Comparison of ENCODE assay signal across 10 cellular contexts in the genomic region with DNA sequence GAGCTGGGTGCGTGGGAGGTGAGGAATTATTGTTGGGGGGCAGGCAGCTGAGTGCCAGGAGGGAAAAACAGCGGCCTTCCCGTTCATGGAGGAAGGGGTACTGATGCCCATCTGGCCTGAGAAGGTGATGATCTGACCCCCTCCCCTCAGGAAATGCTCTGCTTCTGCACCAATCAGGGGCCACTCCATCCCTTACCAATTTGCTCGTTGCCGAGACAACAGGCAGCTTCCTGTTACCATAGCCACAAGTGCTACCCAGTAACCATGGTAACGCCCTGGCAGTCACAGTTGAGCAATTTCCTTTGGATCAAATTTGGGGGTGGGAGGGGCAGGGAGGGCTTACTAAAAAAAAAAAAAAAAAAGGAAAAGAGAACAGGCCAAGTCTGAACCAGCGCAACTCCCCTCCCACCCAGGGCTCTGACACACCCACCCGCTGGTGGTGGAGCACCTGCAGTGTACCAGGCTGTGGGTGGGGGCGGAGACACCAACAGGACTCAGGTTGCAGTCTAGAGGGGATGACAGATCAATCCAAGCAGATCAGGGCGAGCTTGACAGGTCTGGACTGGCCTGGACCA. TPM values are rescaled to one million over a fixed set of nuclear protein-coding genes. Genes with fewer than 3 reads are reported as not detected.
DNase-seq lines count a peak whose midpoint lies in the region; ATAC-seq and TF ChIP-seq lines count a peak whose summit lies in the region.
"Had no signal": no experiment of that assay in that cellular context is flagged by ENCODE, and none has a peak within 500 bp of the region (broad histone marks: within the 10 kb centered on the region; RNA-seq: fewer than 3 reads in every experiment).

No MANE protein-coding gene starts in this region.

- H3K4me3 Mint-ChIP-seq in activated T-cell treated with anti-CD3 and anti-CD28 coated beads, Interleukin-2, amount 50 U/mL, for 24 hours: no peak overlapping the region

- H3K36me3 ChIP-seq in sigmoid colon (no peaks in the 10 kb centered on the region), PC-9 (ENCODE audit: low read depth) (no peaks in the 10 kb centered on the region)
- H3K36me3 ChIP-seq: Peyer's patch had no signal

- no peaks in the 10 kb centered on the region for H3K9me2 ChIP-seq in PC-9 (ENCODE audit: insufficient read depth)

- POLR2A ChIA-PET in PC-9 (lab: Charles Lee; ENCODE audit: unreplicated experiment): no interaction called here

- no peak overlapping the region for H3K4me3 ChIP-seq in sigmoid colon
- no peak overlapping the region for H3K4me3 ChIP-seq in PC-9
- H3K4me3 ChIP-seq: Peyer's patch had no signal

- no peak overlapping the region for H2AFZ ChIP-seq in PC-9

- CTCF ChIA-PET in PC-9 (lab: Charles Lee): no interaction called here

- TF ChIP-seq CTCF in sigmoid colon (IDR thresholded peaks at IDR 0.05) (no peak), PC-9 (conservative IDR thresholded peaks at IDR 0.05) (no peak)

- no peak overlapping the region for H3K27ac Mint-ChIP-seq in activated T-cell treated with anti-CD3 and anti-CD28 coated beads, Interleukin-2, amount 50 U/mL, for 24 hours

- H3K27ac ChIP-seq in sigmoid colon (no peak overlapping the region), PC-9 (no peak overlapping the region)
- H3K27ac ChIP-seq: C4-2B, Peyer's patch had no signal

- H3K79me2 ChIP-seq in PC-9 (ENCODE audit: low read depth): no peaks in the 10 kb centered on the region

- no peaks in the 10 kb centered on the region for H3K9me3 Mint-ChIP-seq in activated T-cell treated with anti-CD3 and anti-CD28 coated beads, Interleukin-2, amount 50 U/mL, for 24 hours

- 65 to 86% methylated on average over 10 of the region's 10 CpGs for WGBS in sigmoid colon, 2 donors

- H3K27me3 Mint-ChIP-seq in activated T-cell treated with anti-CD3 and anti-CD28 coated beads, Interleukin-2, amount 50 U/mL, for 24 hours: no peaks in the 10 kb centered on the region

- no TSS peak for BruUV-seq in PC-9 (replicated peaks; lab: Mats Ljungman, UMichigan)

- H3K4me1 Mint-ChIP-seq in activated T-cell treated with anti-CD3 and anti-CD28 coated beads, Interleukin-2, amount 50 U/mL, for 24 hours (ENCODE audit: low read depth): peaks cover 11% of the 10 kb centered on the region

- H3K27me3 ChIP-seq in sigmoid colon (no peaks in the 10 kb centered on the region), PC-9 (ENCODE audit: insufficient read depth, low read depth) (0 out of 2 replicates have a peak, but pooled peaks cover 5% of the 10 kb centered on the region)
- H3K27me3 ChIP-seq: Peyer's patch had no signal

- no peak for ATAC-seq in HG03571 (IDR thresholded peaks at IDR 0.05; ENCODE audit: unreplicated experiment)

- no peaks in the 10 kb centered on the region for H3K36me3 Mint-ChIP-seq in activated T-cell treated with anti-CD3 and anti-CD28 coated beads, Interleukin-2, amount 50 U/mL, for 24 hours (ENCODE audit: low read depth)

- TF ChIP-seq POLR2A in sigmoid colon (IDR thresholded peaks at IDR 0.05): no peak

- no peak for TF ChIP-seq EP300 in sigmoid colon (IDR thresholded peaks at IDR 0.05)

- DNase-seq in activated T-cell treated with anti-CD3 and anti-CD28 coated beads for 1 hour (ENCODE audit: low read depth) (peak; percentile 6), T-helper 9 cell (peak; percentile 22), cerebellum (ENCODE audit: low spot score) (peak; percentile 79), sigmoid colon (peak; percentile 57), ureter (ENCODE audit: low spot score) (no peak), PC-9 (no peak)
- no peak for DNase-seq in activated T-cell treated with anti-CD3 and anti-CD28 coated beads, Interleukin-2, amount 50 U/mL, for 24 hours

- H3K4me2 ChIP-seq in PC-9: no peak overlapping the region

- no peaks in the 10 kb centered on the region for H3K9me3 ChIP-seq in sigmoid colon
- no peaks in the 10 kb centered on the region for H3K9me3 ChIP-seq in PC-9 (ENCODE audit: insufficient read depth, low read depth)
- H3K9me3 ChIP-seq: Peyer's patch had no signal

- H3K4me1 ChIP-seq in sigmoid colon: no peaks in the 10 kb centered on the region
- H3K4me1 ChIP-seq in PC-9 (replicated peaks; ENCODE audit: insufficient read depth): no peaks in the 10 kb centered on the region
- H3K4me1 ChIP-seq: Peyer's patch had no signal

- no peaks in the 10 kb centered on the region; the same call in 1 of the 2 replicates for H3F3A ChIP-seq in PC-9 (ENCODE audit: insufficient read depth, low read depth)

- intact Hi-C loops in sigmoid colon (cut with DNase I): no loop called here
- intact Hi-C loops in PC-9 (cut with micrococcal nuclease; ENCODE audit: unreplicated experiment): no loop called here

- H4K20me1 ChIP-seq in PC-9 (ENCODE audit: insufficient read depth): no peaks in the 10 kb centered on the region

RNA-seq across cellular contexts. Expression of a gene that starts 13.7 kb away (rescaled TPM):
- total RNA-seq in cerebellum: 7.3 TPM
- 1 to 10 TPM; 2.1 to 5.8 (median 2.8) TPM for total RNA-seq in sigmoid colon
- polyA plus RNA-seq in sigmoid colon: 1 to 10 TPM in 1 of 3 donors, not detected in 2; 4.2 TPM
- 3.4 TPM for total RNA-seq in ureter
- total RNA-seq in PC-9 (2021): not detected in 2 replicates

RNA-seq across cellular contexts. Expression of a gene that starts 33.9 kb away (rescaled TPM):
- total RNA-seq in cerebellum (68.8 TPM), sigmoid colon (100 to 1,000 TPM in 1 of 4 donors, 10 to 100 TPM in 3; 41.5 to 103 (median 60.0) TPM), ureter (103 TPM), PC-9 (2021) (51.3 and 65.9 TPM in 2 replicates)
- polyA plus RNA-seq in sigmoid colon: 10 to 100 TPM; 12.5 to 29.4 (median 27.2) TPM

Comparison
In these comparisons a context has a peak if more than half of its experiments do, and no peak if none do; other contexts are left out.
1. DNase-seq: peak in activated T-cell treated with anti-CD3 and anti-CD28 coated beads for 1 hour (single experiment), T-helper 9 cell (single experiment), cerebellum (single experiment) and sigmoid colon (single experiment); none in activated T-cell treated with anti-CD3 and anti-CD28 coated beads, Interleukin-2, amount 50 U/mL, for 24 hours (single experiment), ureter (single experiment) and PC-9 (0 of 2).